ENCODE assay signal across 15 cellular contexts in the genomic region with DNA sequence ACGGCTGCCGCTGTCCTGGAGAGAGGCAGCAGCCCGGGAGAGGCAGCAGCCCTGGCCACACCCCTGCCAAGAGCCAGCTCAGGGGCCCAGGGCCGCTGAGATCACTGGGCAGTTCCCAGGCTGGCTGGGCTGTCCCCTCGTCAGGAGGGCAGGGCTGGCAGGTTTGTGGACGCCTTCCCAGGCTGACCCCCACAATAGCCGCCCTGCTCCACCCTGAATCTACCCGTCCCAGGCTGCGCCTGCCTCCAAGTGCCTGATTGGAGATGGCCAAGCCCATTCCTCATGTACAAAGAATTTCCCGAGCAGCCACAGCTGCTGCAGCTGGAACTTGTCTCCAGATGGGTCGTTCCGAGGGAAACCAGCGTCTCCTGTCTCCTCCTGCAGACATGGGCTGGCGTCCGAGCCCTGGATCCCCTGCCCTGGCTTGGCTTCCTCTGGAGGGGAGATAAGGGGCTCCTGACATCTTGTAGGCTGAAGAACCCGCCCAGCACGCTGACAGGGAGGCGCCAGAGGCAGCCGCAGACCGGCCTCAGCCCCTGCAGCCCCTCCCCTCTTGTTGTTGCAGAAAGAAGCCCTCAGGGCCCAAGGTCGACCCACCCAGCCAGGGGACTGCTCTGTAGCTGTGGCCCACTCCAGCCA. TPM values are rescaled to one million over a fixed set of nuclear protein-coding genes. Genes with fewer than 3 reads are reported as not detected.
A peak's percentile ranks its signal among the peaks of the same experiment; 100 is the strongest.
DNase-seq lines count a peak whose midpoint lies in the region; ATAC-seq and TF ChIP-seq lines count a peak whose summit lies in the region.
"Had no signal": no experiment of that assay in that cellular context is flagged by ENCODE, and none has a peak within 500 bp of the region (broad histone marks: within the 10 kb centered on the region; RNA-seq: fewer than 3 reads in every experiment).

No MANE protein-coding gene starts in this region.

- no peak overlapping the region for H3K4me3 ChIP-seq in gastroesophageal sphincter

- WGBS in gastroesophageal sphincter (ENCODE audit: low coverage in 1 of 2), 2 donors: no CpG with 5 or more reads among the region's 21 CpGs

- TF ChIP-seq CTCF in gastroesophageal sphincter (IDR thresholded peaks at IDR 0.05): no peak

- peaks cover 0 to 23% (median 0%) of the 10 kb centered on the region in 3 donors for H3K4me1 ChIP-seq in gastroesophageal sphincter

- no peak for TF ChIP-seq EP300 in gastroesophageal sphincter (IDR thresholded peaks at IDR 0.05)

- DNase-seq in A172 (ENCODE audit: low spot score): peak; percentile 52
- DNase-seq in OCI-M2 (lab: John Stamatoyannopoulos, UW; ENCODE audit: unreplicated experiment): peak; percentile 69
- DNase-seq in mucosa of gallbladder (ENCODE audit: low spot score): peak; percentile 55
- DNase-seq in DMS153 treated with DMSO at 0.1 percent for 48 hours (lab: John Stamatoyannopoulos, UW; ENCODE audit: unreplicated experiment): no peak
- DNase-seq in globus pallidus (ENCODE audit: low spot score): no peak
- no peak for DNase-seq in stimulated activated CD4-positive, alpha-beta T cell treated with anti-CD3 and anti-CD28 coated beads, Interleukin-2, amount 100 ng/mL, for 24 hours
- DNase-seq: activated CD4-positive, alpha-beta T cell treated with anti-CD3 and anti-CD28 coated beads for 36 hours; DMS153; immature natural killer cell; stimulated activated CD4-positive, alpha-beta T cell treated with anti-CD3 and anti-CD28 coated beads, Interleukin-4, amount 100 ng/mL, for 1 hour had no signal

- H3K36me3 ChIP-seq in gastroesophageal sphincter: no peaks in the 10 kb centered on the region

- H3K9me3 ChIP-seq in gastroesophageal sphincter: no peaks in the 10 kb centered on the region

- H3K27ac ChIP-seq in gastroesophageal sphincter: no peak overlapping the region
- H3K27ac ChIP-seq: epithelial cell of prostate had no signal

- peaks cover 100% of the 10 kb centered on the region for H3K27me3 ChIP-seq in gastroesophageal sphincter

- ATAC-seq in gastroesophageal sphincter (peak; percentile 24), GM19397 (IDR thresholded peaks at IDR 0.05; ENCODE audit: unreplicated experiment) (no peak)
- ATAC-seq: activated CD4-positive, alpha-beta T cell treated with anti-CD3 and anti-CD28 coated beads for 36 hours had no signal

- no peak for TF ChIP-seq POLR2A in gastroesophageal sphincter (IDR thresholded peaks at IDR 0.05)

RNA-seq across cellular contexts. Expression of a gene that starts 9.4 kb away (rescaled TPM):
- 4.7 and 5.5 TPM in 2 replicates for total RNA-seq in A172 (2014; rRNA removed; shearing (Covaris generic))
- 1 to 10 TPM in 2 of 4 donors, under 1 TPM in 2; 0.31 to 2.2 (median 1.1) TPM for total RNA-seq in gastroesophageal sphincter
- total RNA-seq in mucosa of gallbladder: 8.7 TPM
- total RNA-seq: activated CD4-positive, alpha-beta T cell treated with anti-CD3 and anti-CD28 coated beads for 36 hours; bronchial epithelial cell; osteocyte had no signal

RNA-seq across cellular contexts. Expression of a gene that starts 57.8 kb away (rescaled TPM):
- not detected in 2 replicates for total RNA-seq in A172 (2014; rRNA removed; shearing (Covaris generic))
- total RNA-seq in gastroesophageal sphincter: under 1 TPM in 1 of 4 donors, not detected in 3; 0.20 TPM
- total RNA-seq in mucosa of gallbladder: 6.2 TPM
- total RNA-seq: activated CD4-positive, alpha-beta T cell treated with anti-CD3 and anti-CD28 coated beads for 36 hours; osteocyte had no signal

Comparison
In these comparisons a context has a peak if more than half of its experiments do, and no peak if none do; other contexts are left out.
1. DNase-seq: peak in A172 (single experiment), OCI-M2 (single experiment) and mucosa of gallbladder (single experiment); none in DMS153 treated with DMSO at 0.1 percent for 48 hours (single experiment), globus pallidus (single experiment) and stimulated activated CD4-positive, alpha-beta T cell treated with anti-CD3 and anti-CD28 coated beads, Interleukin-2, amount 100 ng/mL, for 24 hours (0 of 2).